9 cellular contexts compared by ENCODE assay signal in the genomic region with DNA sequence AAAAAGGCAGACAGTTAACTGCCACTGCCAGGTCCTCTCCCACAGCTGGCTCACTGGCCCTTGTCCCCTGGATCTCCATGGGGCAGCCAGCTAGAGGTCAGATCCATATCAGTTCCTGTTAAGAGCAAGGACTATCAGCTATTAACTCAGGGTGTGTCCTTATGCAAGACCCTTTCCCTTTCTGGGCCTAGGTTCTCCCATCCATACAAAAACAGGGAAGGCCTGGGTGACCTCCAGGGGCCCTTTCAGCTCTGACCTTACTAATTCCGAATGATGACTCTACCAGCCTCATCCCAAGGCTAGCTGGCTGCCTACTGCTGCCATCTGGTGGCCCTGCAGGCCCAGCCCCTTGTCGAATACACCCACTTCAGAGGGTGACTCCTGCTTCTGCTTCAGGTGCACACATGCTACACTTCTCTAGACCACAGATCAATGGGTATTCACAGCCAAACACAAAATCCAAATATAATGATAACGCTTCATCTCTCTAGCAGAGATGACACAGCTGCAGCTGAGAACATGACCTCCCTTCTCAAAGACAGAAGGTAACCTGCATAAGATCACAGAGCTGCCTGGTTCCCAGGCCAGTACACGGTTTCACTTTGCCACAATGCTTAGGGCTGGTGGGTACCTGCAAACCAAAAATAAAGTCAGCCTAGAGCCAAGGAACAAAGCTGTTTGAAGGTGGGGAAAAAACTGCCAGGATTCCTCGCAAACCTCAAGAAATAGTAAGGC. TPM values are rescaled to one million over a fixed set of nuclear protein-coding genes. Genes with fewer than 3 reads are reported as not detected.
DNase-seq lines count a peak whose midpoint lies in the region; ATAC-seq, FAIRE-seq and TF ChIP-seq lines count a peak whose summit lies in the region.
"Had no signal": no experiment of that assay in that cellular context is flagged by ENCODE, and none has a peak within 500 bp of the region (broad histone marks: within the 10 kb centered on the region; RNA-seq: fewer than 3 reads in every experiment).

No MANE protein-coding gene starts in this region.

- ATAC-seq in activated naive CD8-positive, alpha-beta T cell treated with anti-CD3 and anti-CD28 coated beads, Interleukin-2, amount 10 ng/mL, durations not matched to agents 7 days and 5 days (ENCODE audit: low read depth) = no peak
- ATAC-seq in HG02973 (IDR thresholded peaks at IDR 0.05; ENCODE audit: unreplicated experiment) = no peak
- ATAC-seq in GM18873 (IDR thresholded peaks at IDR 0.05; ENCODE audit: low FRiP score, unreplicated experiment) = no peak

- H3K79me2 ChIP-seq in smooth muscle cell (ENCODE audit: low read depth) = no peaks in the 10 kb centered on the region

- no peaks in the 10 kb centered on the region for H3K27me3 Mint-ChIP-seq in activated naive CD8-positive, alpha-beta T cell treated with anti-CD3 and anti-CD28 coated beads, Interleukin-2, amount 10 ng/mL, durations not matched to agents 7 days and 5 days
- H3K27me3 Mint-ChIP-seq: memory B cell had no signal

- H3K36me3 Mint-ChIP-seq in activated naive CD8-positive, alpha-beta T cell treated with anti-CD3 and anti-CD28 coated beads, Interleukin-2, amount 10 ng/mL, durations not matched to agents 7 days and 5 days = peaks cover 7% of the 10 kb centered on the region

- intact Hi-C loops in left ventricle myocardium inferior (cut with micrococcal nuclease) = loop anchor here (2.0 to 10.0 kb wide), 2 partner anchors 214 to 248 kb away; no protein-coding TSS in a partner anchor

- H3F3A ChIP-seq in smooth muscle cell (ENCODE audit: low read depth) = no peaks in the 10 kb centered on the region

- H3K27ac ChIP-seq in left ventricle myocardium inferior (replicated peaks) (no peak overlapping the region), smooth muscle cell (ENCODE audit: low read depth) (no peak overlapping the region)

- POLR2A ChIA-PET in activated naive CD8-positive, alpha-beta T cell treated with anti-CD3 and anti-CD28 coated beads, Interleukin-2, amount 10 ng/mL, durations not matched to agents 7 days and 5 days (lab: Charles Lee) = no interaction called here

- H3K9me3 ChIP-seq in left ventricle myocardium inferior (replicated peaks) (no peaks in the 10 kb centered on the region), smooth muscle cell (replicated peaks; ENCODE audit: low read depth) (no peaks in the 10 kb centered on the region)

- H3K9me3 Mint-ChIP-seq in activated naive CD8-positive, alpha-beta T cell treated with anti-CD3 and anti-CD28 coated beads, Interleukin-2, amount 10 ng/mL, durations not matched to agents 7 days and 5 days = peaks cover 1% of the 10 kb centered on the region
- H3K9me3 Mint-ChIP-seq: memory B cell had no signal

- FAIRE-seq in GM18507 (lab: Jason Lieb, UNC) = peak; percentile 9

- peaks cover 1% of the 10 kb centered on the region for H3K4me1 Mint-ChIP-seq in activated naive CD8-positive, alpha-beta T cell treated with anti-CD3 and anti-CD28 coated beads, Interleukin-2, amount 10 ng/mL, durations not matched to agents 7 days and 5 days

- H3K27me3 ChIP-seq in left ventricle myocardium inferior (ENCODE audit: low read depth) = no peaks in the 10 kb centered on the region
- no peaks in the 10 kb centered on the region for H3K27me3 ChIP-seq in smooth muscle cell (ENCODE audit: low read depth)

- no peak overlapping the region for H3K4me2 ChIP-seq in smooth muscle cell

- H3K4me3 ChIP-seq in left ventricle myocardium inferior (no peak overlapping the region), smooth muscle cell (no peak overlapping the region)

- no peak overlapping the region for H3K9ac ChIP-seq in smooth muscle cell (ENCODE audit: low read depth)

- TF ChIP-seq CTCF in left ventricle myocardium inferior (IDR thresholded peaks at IDR 0.05; ENCODE audit: borderline replicate concordance) = peak; percentile 81
- TF ChIP-seq CTCF in smooth muscle cell (IDR thresholded peaks at IDR 0.05; ENCODE audit: borderline replicate concordance, insufficient read depth, poor library complexity, severe bottlenecking) = peak; percentile 71

- H3K4me3 Mint-ChIP-seq in activated naive CD8-positive, alpha-beta T cell treated with anti-CD3 and anti-CD28 coated beads, Interleukin-2, amount 10 ng/mL, durations not matched to agents 7 days and 5 days = no peak overlapping the region
- H3K4me3 Mint-ChIP-seq: memory B cell had no signal

- H3K4me1 ChIP-seq in left ventricle myocardium inferior (peaks cover 11% of the 10 kb centered on the region), smooth muscle cell (ENCODE audit: low read depth) (no peaks in the 10 kb centered on the region)

- H3K36me3 ChIP-seq in left ventricle myocardium inferior (no peaks in the 10 kb centered on the region), smooth muscle cell (ENCODE audit: low read depth) (no peaks in the 10 kb centered on the region)

- no peak overlapping the region for H3K27ac Mint-ChIP-seq in activated naive CD8-positive, alpha-beta T cell treated with anti-CD3 and anti-CD28 coated beads, Interleukin-2, amount 10 ng/mL, durations not matched to agents 7 days and 5 days
- H3K27ac Mint-ChIP-seq: memory B cell had no signal

- no peaks in the 10 kb centered on the region for H4K20me1 ChIP-seq in smooth muscle cell (ENCODE audit: low read depth)

- 59% methylated on average over 5 of the region's 5 CpGs for WGBS in smooth muscle cell (ENCODE audit: low lambda C conversion rate)

- no peak overlapping the region for H2AFZ ChIP-seq in smooth muscle cell (ENCODE audit: low read depth)

- DNase-seq in CD1c-positive myeloid dendritic cell (ENCODE audit: extremely low spot score) = peak; percentile 25
- no peak for DNase-seq in GM18507 (ENCODE audit: extremely low spot score, insufficient read length, low read depth)
- peak; percentile 69 for DNase-seq in NCI-H2196 (lab: John Stamatoyannopoulos, UW; ENCODE audit: unreplicated experiment)
- peak; percentile 38 for DNase-seq in activated naive CD8-positive, alpha-beta T cell treated with anti-CD3 and anti-CD28 coated beads, Interleukin-2, amount 10 ng/mL, durations not matched to agents 7 days and 5 days
- peak; percentile 42 for DNase-seq in left ventricle myocardium inferior
- no peak for DNase-seq in smooth muscle cell (lab: John Stamatoyannopoulos, UW; ENCODE audit: unreplicated experiment)

RNA-seq across cellular contexts. Expression of a gene that starts 34.1 kb away (rescaled TPM):
- total RNA-seq in activated naive CD8-positive, alpha-beta T cell treated with anti-CD3 and anti-CD28 coated beads, Interleukin-2, amount 10 ng/mL, durations not matched to agents 7 days and 5 days = 10 to 100 TPM; 44.3 to 47.2 TPM
- 13.1 TPM for total RNA-seq in left ventricle myocardium inferior
- total RNA-seq in smooth muscle cell = 4.9 and 8.1 TPM in 2 replicates
- 7.4 and 9.8 TPM in 2 replicates for polyA plus RNA-seq in smooth muscle cell

Comparison
In these comparisons a context has a peak if more than half of its experiments do, and no peak if none do; other contexts are left out.
1. DNase-seq: peak in CD1c-positive myeloid dendritic cell (single experiment), NCI-H2196 (single experiment), activated naive CD8-positive, alpha-beta T cell treated with anti-CD3 and anti-CD28 coated beads, Interleukin-2, amount 10 ng/mL, durations not matched to agents 7 days and 5 days (single experiment) and left ventricle myocardium inferior (single experiment); none in GM18507 (single experiment) and smooth muscle cell (single experiment).